In the genomic region with DNA sequence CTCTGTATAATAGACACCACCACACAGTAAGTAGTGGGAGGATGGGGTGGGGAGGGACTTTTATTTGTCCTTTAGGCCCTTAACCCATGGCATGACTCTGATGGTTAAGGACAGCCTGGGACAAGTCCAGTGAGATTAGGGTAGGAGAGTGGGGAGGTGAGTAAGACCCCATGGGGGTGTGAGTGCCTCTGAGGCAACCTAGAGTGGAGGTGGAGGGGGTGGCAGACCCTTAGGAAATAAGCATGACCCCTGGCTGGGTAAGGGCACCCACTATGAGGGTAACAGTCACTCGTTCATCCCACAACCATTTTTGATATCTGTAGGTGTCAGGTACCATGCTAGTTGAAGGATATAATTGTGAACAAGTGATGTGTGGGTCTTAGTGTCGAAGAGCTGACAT, we compare ENCODE assay signal across 5 cellular contexts.
"Had no signal": no experiment of that assay in that cellular context is flagged by ENCODE, and none has a peak within 500 bp of the region (broad histone marks: within the 10 kb centered on the region; RNA-seq: fewer than 3 reads in every experiment).

No MANE protein-coding gene starts in this region.

- H3K36me3 ChIP-seq: gastrocnemius medialis, left ventricle myocardium inferior, right atrium auricular region, suprapubic skin had no signal

- H3K27me3 ChIP-seq: gastrocnemius medialis, right atrium auricular region, suprapubic skin had no signal

- H3K9me3 ChIP-seq: gastrocnemius medialis, right atrium auricular region, suprapubic skin had no signal

- DNase-seq: gastrocnemius medialis, left ventricle myocardium inferior, small intestine had no signal

- H3K4me3 ChIP-seq: gastrocnemius medialis, right atrium auricular region, suprapubic skin had no signal

- H3K27ac ChIP-seq: gastrocnemius medialis, left ventricle myocardium inferior, suprapubic skin had no signal
